In the genomic region with DNA sequence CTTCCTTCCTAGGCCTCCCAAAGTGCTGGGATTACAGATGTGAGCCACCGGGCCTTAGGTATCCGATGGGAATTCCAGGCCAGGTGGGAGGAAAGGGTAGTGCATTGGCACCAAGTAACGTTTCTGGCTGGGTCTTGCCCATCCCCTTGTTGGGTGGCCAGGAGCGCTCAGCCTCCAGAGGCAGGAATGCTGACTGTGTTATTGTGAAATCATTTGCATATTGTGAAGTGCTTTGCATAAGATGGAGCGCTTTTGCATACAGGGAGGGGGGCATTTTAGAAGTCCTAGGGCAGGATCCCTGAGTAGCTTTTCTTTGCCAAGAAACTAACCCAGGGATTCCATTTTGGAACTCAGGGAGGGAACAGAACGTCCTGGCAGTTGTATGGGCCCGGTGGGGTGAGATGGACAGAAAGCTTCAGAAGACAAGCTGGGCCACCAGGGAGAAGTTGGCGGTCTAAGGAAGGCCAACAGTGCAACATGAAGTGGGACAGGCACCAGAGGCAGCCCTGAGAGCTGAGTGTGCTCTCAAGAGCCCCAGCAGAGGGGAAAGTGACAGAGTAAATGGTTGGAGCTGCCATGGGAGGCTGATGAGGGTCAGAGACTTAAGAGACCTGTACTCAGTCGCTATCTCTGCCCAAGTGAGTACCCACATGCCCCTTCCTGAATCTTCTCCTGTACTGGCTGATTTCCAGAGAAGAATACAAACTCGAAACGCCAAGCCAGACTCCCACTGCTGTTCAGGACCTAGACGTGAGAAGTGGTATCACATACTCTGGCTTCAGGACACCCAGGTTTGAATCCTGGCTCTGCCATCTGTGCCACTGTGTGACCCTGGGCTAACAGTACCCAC, we compare ENCODE assay signal across 8 cellular contexts. TPM values are rescaled to one million over a fixed set of nuclear protein-coding genes. Genes with fewer than 3 reads are reported as not detected.
DNase-seq lines count a peak whose midpoint lies in the region; ATAC-seq, FAIRE-seq and TF ChIP-seq lines count a peak whose summit lies in the region.

No MANE protein-coding gene starts in this region.

- TF ChIP-seq POLR2A in endothelial cell of umbilical vein (IDR thresholded peaks at IDR 0.05; ENCODE audit: low read depth, low read length), result no peak

- peak overlapping the region; percentile 81 for H3K4me2 ChIP-seq in endothelial cell of umbilical vein (ENCODE audit: insufficient read depth, low read length)

- peaks cover 13% of the 10 kb centered on the region; the same call in 1 of the 2 replicates for H3K4me1 ChIP-seq in ES-I3 (ENCODE audit: insufficient read depth, low read length)
- peaks cover 29% of the 10 kb centered on the region for H3K4me1 ChIP-seq in endothelial cell of umbilical vein (ENCODE audit: control insufficient read depth, extremely low read depth, insufficient read depth, low read length)

- CTCF ChIA-PET in endothelial cell of umbilical vein (lab: Charles Lee), result interaction anchor here (0.7 to 7.4 kb wide), 4 partner anchors 8 to 52 kb away, joined by 3 to 148 read pairs (median 6); no protein-coding TSS in a partner anchor

- H3K9ac ChIP-seq in ES-I3 (ENCODE audit: low read depth, low read length) (peak overlapping the region; percentile 62), endothelial cell of umbilical vein (replicated peaks; ENCODE audit: extremely low read depth, insufficient read depth, low read length) (peak overlapping the region; percentile 84)

- no peaks in the 10 kb centered on the region for H4K20me1 ChIP-seq in endothelial cell of umbilical vein (replicated peaks; ENCODE audit: control insufficient read depth, extremely low read depth, insufficient read depth, low read length)

- intact Hi-C loops in endothelial cell of umbilical vein (cut with micrococcal nuclease), result loop anchor here (5.0 kb wide), 2 partner anchors 140 to 145 kb away; partner anchors contain the start of gene CELF1

- no peak for FAIRE-seq in endothelial cell of umbilical vein (lab: Jason Lieb, UNC)

- DNase-seq in OCI-M1 (lab: John Stamatoyannopoulos, UW), result peak; percentile 62
- no peak for DNase-seq in endothelial cell of umbilical vein (ENCODE audit: low read depth, low spot score)
- DNase-seq in omental fat pad (ENCODE audit: low spot score), result no peak
- no peak for DNase-seq in NCI-H1694 treated with DMSO at 0.1 percent for 48 hours (lab: John Stamatoyannopoulos, UW)
- no peak for DNase-seq in NCI-H1930 (lab: John Stamatoyannopoulos, UW)
- no peak for DNase-seq in SK-N-DZ (ENCODE audit: low spot score)

- dilution Hi-C loops in endothelial cell of umbilical vein (cut with MboI; ENCODE audit: extremely low pct_ligation_motif_present, low sequenced_read_pairs), result no loop called here

- H3K27me3 ChIP-seq in endothelial cell of umbilical vein (ENCODE audit: control insufficient read depth in 2 of 2, insufficient read depth in 2 of 2, low read length in 2 of 2), result no peaks in the 10 kb centered on the region

- POLR2A ChIA-PET in endothelial cell of umbilical vein (lab: Charles Lee), result no interaction called here

- H3K36me3 ChIP-seq in ES-I3 (ENCODE audit: insufficient read depth, low read length) (no peaks in the 10 kb centered on the region; the same call in 1 of the 2 replicates), endothelial cell of umbilical vein (ENCODE audit: control insufficient read depth in 2 of 2, extremely low read depth in 1 of 2, insufficient read depth in 2 of 2, low read length in 2 of 2) (peaks cover 5 to 10% of the 10 kb centered on the region in 2 experiments)

- ATAC-seq in omental fat pad (ENCODE audit: low FRiP score) (peak; percentile 30), GM18498 (IDR thresholded peaks at IDR 0.05; ENCODE audit: unreplicated experiment) (no peak)

- peak overlapping the region; percentile 43 for H2AFZ ChIP-seq in endothelial cell of umbilical vein (ENCODE audit: low read depth, low read length)

- TF ChIP-seq CTCF in endothelial cell of umbilical vein (IDR thresholded peaks at IDR 0.05; ENCODE audit: extremely low read depth in 1 of 2, insufficient read depth in 1 of 2, low read depth in 1 of 2, low read length in 2 of 2) (no peak), omental fat pad (IDR thresholded peaks at IDR 0.05) (no peak)

- BruUV-seq in endothelial cell of umbilical vein (replicated peaks; lab: Mats Ljungman, UMichigan), result no TSS peak

- H3K79me2 ChIP-seq in endothelial cell of umbilical vein (ENCODE audit: control insufficient read depth, insufficient read depth, low read length), result peaks cover 23% of the 10 kb centered on the region

- H3K27ac ChIP-seq in endothelial cell of umbilical vein (ENCODE audit: insufficient read depth, low read depth, low read length), result peak overlapping the region; percentile 75

- no peaks in the 10 kb centered on the region for H3K9me3 ChIP-seq in ES-I3 (ENCODE audit: control insufficient read depth, insufficient read depth, low read length)
- no peaks in the 10 kb centered on the region for H3K9me3 ChIP-seq in endothelial cell of umbilical vein (replicated peaks; ENCODE audit: control insufficient read depth, insufficient read depth, low read length)

- H3K4me3 ChIP-seq in endothelial cell of umbilical vein (replicated peaks in 1 of 3; ENCODE audit: insufficient read depth in 1 of 3, low read depth in 1 of 3, low read length in 3 of 3), result peak overlapping the region in 2 of 3 experiments; percentile 47 to 91

- H3K9me1 ChIP-seq in endothelial cell of umbilical vein (replicated peaks; ENCODE audit: control insufficient read depth, extremely low read depth, insufficient read depth, low read length), result no peaks in the 10 kb centered on the region

RNA-seq across cellular contexts. Expression of gene SLC39A13, which starts 1.3 kb away (rescaled TPM):
- total RNA-seq in endothelial cell of umbilical vein (86.3 and 91.9 TPM in 2 replicates), omental fat pad (10 to 100 TPM; 41.5 to 57.1 (median 50.6) TPM)
- polyA plus RNA-seq in endothelial cell of umbilical vein, result 94.3 and 124 TPM in 2 replicates
- 60.9 and 83.4 TPM in 2 replicates for polyA plus RNA-seq in endothelial cell of umbilical vein (2011; cell fraction: cytosol; rRNA removed)
- polyA plus RNA-seq in endothelial cell of umbilical vein (2011; cell fraction: nucleus; rRNA removed), result 264 and 286 TPM in 2 replicates
- 56.2 and 73.8 TPM in 2 replicates for polyA plus RNA-seq in endothelial cell of umbilical vein (2012)
- 37.9 and 49.8 TPM in 2 replicates for polyA minus RNA-seq in endothelial cell of umbilical vein
- polyA minus RNA-seq in endothelial cell of umbilical vein (2011; cell fraction: cytosol; rRNA and poly(A)+ RNA removed), result 12.0 TPM
- polyA minus RNA-seq in endothelial cell of umbilical vein (2011; cell fraction: nucleus; rRNA and poly(A)+ RNA removed), result 30.5 and 39.8 TPM in 2 replicates
- 27.2 and 37.3 TPM in 2 replicates for polyA plus RNA-seq in SK-N-DZ (2014; cell fraction: cytosol; rRNA removed)
- polyA plus RNA-seq in SK-N-DZ (2014; cell fraction: nucleus; rRNA removed), result 82.3 and 117 TPM in 2 replicates

RNA-seq across cellular contexts. Expression of gene PSMC3, which starts 19.1 kb away (rescaled TPM):
- 202 and 203 TPM in 2 replicates for total RNA-seq in endothelial cell of umbilical vein
- 153 and 179 TPM in 2 replicates for polyA plus RNA-seq in endothelial cell of umbilical vein
- 233 and 266 TPM in 2 replicates for polyA plus RNA-seq in endothelial cell of umbilical vein (2011; cell fraction: cytosol; rRNA removed)
- polyA plus RNA-seq in endothelial cell of umbilical vein (2011; cell fraction: nucleus; rRNA removed), result 158 and 268 TPM in 2 replicates
- 223 and 224 TPM in 2 replicates for polyA plus RNA-seq in endothelial cell of umbilical vein (2012)
- 113 and 125 TPM in 2 replicates for polyA minus RNA-seq in endothelial cell of umbilical vein
- 169 TPM for polyA minus RNA-seq in endothelial cell of umbilical vein (2011; cell fraction: cytosol; rRNA and poly(A)+ RNA removed)
- 47.0 and 56.1 TPM in 2 replicates for polyA minus RNA-seq in endothelial cell of umbilical vein (2011; cell fraction: nucleus; rRNA and poly(A)+ RNA removed)
- total RNA-seq in omental fat pad, result 100 to 1,000 TPM in 3 of 4 donors, 10 to 100 TPM in 1; 90.1 to 142 (median 123) TPM
- 322 and 344 TPM in 2 replicates for polyA plus RNA-seq in SK-N-DZ (2014; cell fraction: cytosol; rRNA removed)
- polyA plus RNA-seq in SK-N-DZ (2014; cell fraction: nucleus; rRNA removed), result 120 and 171 TPM in 2 replicates

RNA-seq across cellular contexts. Expression of gene SPI1, which starts 28.8 kb away (rescaled TPM):
- total RNA-seq in endothelial cell of umbilical vein (not detected in 2 replicates), omental fat pad (10 to 100 TPM; 25.0 to 69.4 (median 48.4) TPM)
- polyA plus RNA-seq in endothelial cell of umbilical vein, result not detected in 2 replicates
- polyA plus RNA-seq in endothelial cell of umbilical vein (2011; cell fraction: cytosol; rRNA removed), result not detected in 2 replicates
- not detected in 2 replicates for polyA plus RNA-seq in endothelial cell of umbilical vein (2011; cell fraction: nucleus; rRNA removed)
- polyA plus RNA-seq in endothelial cell of umbilical vein (2012), result not detected in 2 replicates
- 0.46 and 1.6 TPM in 2 replicates for polyA minus RNA-seq in endothelial cell of umbilical vein
- polyA minus RNA-seq in endothelial cell of umbilical vein (2011; cell fraction: cytosol; rRNA and poly(A)+ RNA removed), result not detected
- polyA minus RNA-seq in endothelial cell of umbilical vein (2011; cell fraction: nucleus; rRNA and poly(A)+ RNA removed), result not detected in 2 replicates
- polyA plus RNA-seq in SK-N-DZ (2014; cell fraction: cytosol; rRNA removed), result 0.29 and 0.31 TPM in 2 replicates
- not detected in 2 replicates for polyA plus RNA-seq in SK-N-DZ (2014; cell fraction: nucleus; rRNA removed)

RNA-seq across cellular contexts. Expression of gene RAPSN, which starts 41.8 kb away (rescaled TPM):
- total RNA-seq in endothelial cell of umbilical vein, result 1.6 TPM in 2 replicates
- 0.18 and 0.27 TPM in 2 replicates for polyA plus RNA-seq in endothelial cell of umbilical vein
- polyA plus RNA-seq in endothelial cell of umbilical vein (2011; cell fraction: cytosol; rRNA removed), result 0.13 TPM in 1 of 2 replicates, not detected in the other
- polyA plus RNA-seq in endothelial cell of umbilical vein (2011; cell fraction: nucleus; rRNA removed), result 0.95 and 1.2 TPM in 2 replicates
- polyA plus RNA-seq in endothelial cell of umbilical vein (2012), result not detected in 2 replicates
- polyA minus RNA-seq in endothelial cell of umbilical vein, result 0.53 and 0.61 TPM in 2 replicates
- polyA minus RNA-seq in endothelial cell of umbilical vein (2011; cell fraction: cytosol; rRNA and poly(A)+ RNA removed), result not detected
- 1.8 and 4.5 TPM in 2 replicates for polyA minus RNA-seq in endothelial cell of umbilical vein (2011; cell fraction: nucleus; rRNA and poly(A)+ RNA removed)
- total RNA-seq in omental fat pad, result under 1 TPM in 2 of 4 donors, not detected in 2; 0.24 to 0.37 TPM
- 0.28 and 1.2 TPM in 2 replicates for polyA plus RNA-seq in SK-N-DZ (2014; cell fraction: cytosol; rRNA removed)
- polyA plus RNA-seq in SK-N-DZ (2014; cell fraction: nucleus; rRNA removed), result 0.31 TPM in 1 of 2 replicates, not detected in the other

RNA-seq across cellular contexts. Expression of gene MYBPC3, which starts 54.6 kb away (rescaled TPM):
- total RNA-seq in endothelial cell of umbilical vein (not detected in 2 replicates), omental fat pad (under 1 TPM; 0.19 to 0.79 (median 0.21) TPM)
- polyA plus RNA-seq in endothelial cell of umbilical vein, result not detected in 2 replicates
- not detected in 2 replicates for polyA plus RNA-seq in endothelial cell of umbilical vein (2011; cell fraction: cytosol; rRNA removed)
- not detected in 2 replicates for polyA plus RNA-seq in endothelial cell of umbilical vein (2011; cell fraction: nucleus; rRNA removed)
- polyA plus RNA-seq in endothelial cell of umbilical vein (2012), result not detected in 2 replicates
- not detected in 2 replicates for polyA minus RNA-seq in endothelial cell of umbilical vein
- not detected for polyA minus RNA-seq in endothelial cell of umbilical vein (2011; cell fraction: cytosol; rRNA and poly(A)+ RNA removed)
- not detected in 2 replicates for polyA minus RNA-seq in endothelial cell of umbilical vein (2011; cell fraction: nucleus; rRNA and poly(A)+ RNA removed)
- not detected in 2 replicates for polyA plus RNA-seq in SK-N-DZ (2014; cell fraction: cytosol; rRNA removed)
- polyA plus RNA-seq in SK-N-DZ (2014; cell fraction: nucleus; rRNA removed), result 0.40 and 0.79 TPM in 2 replicates

Comparison
In these comparisons a context has a peak if more than half of its experiments do, and no peak if none do; other contexts are left out.
1. RNA of gene SPI1, which starts 28.8 kb away (total RNA-seq): 25.0 to 69.4 TPM in omental fat pad; not detected in endothelial cell of umbilical vein; every median in the first group is over 10 times any median in the second.